Comparison of ENCODE assay signal across 12 cellular contexts in the genomic region with DNA sequence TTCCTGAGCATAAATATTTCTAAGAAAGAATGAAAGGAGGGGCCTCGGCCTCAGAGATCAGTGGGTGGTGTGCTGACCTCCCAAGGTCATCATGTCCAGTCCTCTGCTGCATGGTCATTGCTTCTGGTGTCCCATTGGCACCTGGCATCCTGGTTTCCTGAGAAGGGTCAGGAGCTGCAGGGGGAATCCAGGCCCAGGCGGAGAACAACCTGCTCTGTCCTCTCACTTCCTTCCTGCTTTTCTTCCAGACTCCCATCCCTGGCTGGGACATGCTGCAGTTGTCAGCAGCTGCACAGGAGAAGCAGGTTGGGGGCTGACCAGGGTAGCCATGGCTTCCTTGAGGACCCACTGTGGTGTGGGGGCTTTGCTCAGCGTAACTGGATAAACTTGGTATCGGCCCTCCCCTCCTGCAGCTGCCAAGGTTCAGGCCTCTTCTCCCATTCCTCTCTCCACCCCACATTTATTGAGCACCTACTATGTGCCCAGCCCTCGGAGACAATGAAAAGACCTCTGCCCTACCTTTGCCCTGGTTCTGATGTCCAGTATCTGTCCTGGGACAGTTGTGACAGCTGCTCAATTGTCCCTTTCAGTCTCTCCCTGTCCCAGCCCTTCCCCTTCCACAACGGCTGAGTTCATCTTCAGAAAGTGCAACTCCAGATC.
A peak's percentile ranks its signal among the peaks of the same experiment; 100 is the strongest.
DNase-seq lines count a peak whose midpoint lies in the region; ATAC-seq, FAIRE-seq and TF ChIP-seq lines count a peak whose summit lies in the region.
"Had no signal": no experiment of that assay in that cellular context is flagged by ENCODE, and none has a peak within 500 bp of the region (broad histone marks: within the 10 kb centered on the region; RNA-seq: fewer than 3 reads in every experiment).

No MANE protein-coding gene starts in this region.

- H3K27me3 ChIP-seq in GM23248 (replicated peaks; ENCODE audit: insufficient read depth), result no peaks in the 10 kb centered on the region
- no peaks in the 10 kb centered on the region for H3K27me3 ChIP-seq in right cardiac atrium (ENCODE audit: control insufficient read depth, insufficient read depth)
- no peaks in the 10 kb centered on the region for H3K27me3 ChIP-seq in gastrocnemius medialis
- no peaks in the 10 kb centered on the region for H3K27me3 ChIP-seq in brain microvascular endothelial cell (replicated peaks)

- peaks cover 39% of the 10 kb centered on the region for H3K27me3 Mint-ChIP-seq in stimulated activated naive CD8-positive, alpha-beta T cell treated with anti-CD3 and anti-CD28 coated beads, Interleukin-15, amount 100 ng/mL, for 72 hours

- no peaks in the 10 kb centered on the region for H3K79me2 ChIP-seq in GM23248 (ENCODE audit: insufficient read depth)

- H3F3A ChIP-seq in GM23248 (ENCODE audit: insufficient read depth), result no peaks in the 10 kb centered on the region

- 0 out of 2 replicates have a peak overlapping the region, but pooled peaks have one; percentile 27 for H3K9ac ChIP-seq in GM23248

- peak overlapping the region; percentile 24; the same call in 1 of the 2 replicates for H2AFZ ChIP-seq in GM23248

- WGBS in GM23248 (ENCODE audit: low coverage in 1 of 2, low lambda C conversion rate in 2 of 2, missing lambda C conversion rate in 2 of 2), 2 experiments, result 74 to 76% methylated on average over 6 of the region's 6 CpGs
- WGBS in right cardiac atrium, result 59% methylated on average over 6 of the region's 6 CpGs

- H3K27ac Mint-ChIP-seq in stimulated activated naive CD8-positive, alpha-beta T cell treated with anti-CD3 and anti-CD28 coated beads, Interleukin-15, amount 100 ng/mL, for 72 hours, result no peak overlapping the region

- no peaks in the 10 kb centered on the region for H4K20me1 ChIP-seq in GM23248 (ENCODE audit: insufficient read depth)

- H3K9me2 ChIP-seq in GM23248 (ENCODE audit: insufficient read depth), result no peaks in the 10 kb centered on the region

- peaks cover 58% of the 10 kb centered on the region for H3K4me1 Mint-ChIP-seq in stimulated activated naive CD8-positive, alpha-beta T cell treated with anti-CD3 and anti-CD28 coated beads, Interleukin-15, amount 100 ng/mL, for 72 hours

- H3K27ac ChIP-seq in GM23248, result peak overlapping the region; percentile 46
- H3K27ac ChIP-seq in angular gyrus (ENCODE audit: low read depth, low read length), result peak overlapping the region; percentile 74
- H3K27ac ChIP-seq in right cardiac atrium (ENCODE audit: low read length), result peak overlapping the region; percentile 83
- peak overlapping the region; percentile 67 to 82 (median 74) for H3K27ac ChIP-seq in gastrocnemius medialis
- no peak overlapping the region for H3K27ac ChIP-seq in brain microvascular endothelial cell

- intact Hi-C loops in right cardiac atrium (cut with DNase I), result no loop called here
- intact Hi-C loops in gastrocnemius medialis (cut with DNase I; ENCODE audit: low total_unique reads), result loop anchor here (5.0 kb wide), 1 partner anchor 89 kb away; no protein-coding TSS in a partner anchor

- H3K4me3 ChIP-seq in GM23248 (no peak overlapping the region), right cardiac atrium (ENCODE audit: low read length) (no peak overlapping the region), gastrocnemius medialis (peak overlapping the region in 1 of 4 donors; percentile 21), brain microvascular endothelial cell (ENCODE audit: low read depth, low read length) (no peak overlapping the region)

- H3K4me2 ChIP-seq in GM23248 (ENCODE audit: unreplicated experiment), result no peak overlapping the region

- H3K9me3 Mint-ChIP-seq in stimulated activated naive CD8-positive, alpha-beta T cell treated with anti-CD3 and anti-CD28 coated beads, Interleukin-15, amount 100 ng/mL, for 72 hours, result no peaks in the 10 kb centered on the region

- DNase-seq in GM23248 (no peak), right cardiac atrium (no peak), gastrocnemius medialis (no peak), D721Med (ENCODE audit: insufficient read length, low spot score) (no peak), brain microvascular endothelial cell (no peak)
- no peak for DNase-seq in stimulated activated naive CD8-positive, alpha-beta T cell treated with anti-CD3 and anti-CD28 coated beads, Interleukin-15, amount 100 ng/mL, for 72 hours
- DNase-seq: activated naive CD4-positive, alpha-beta T cell treated with anti-CD3 and anti-CD28 coated beads, Interleukin-2, amount 50 U/mL, for 16 hours; OCI-M1; stimulated activated CD4-positive, alpha-beta T cell treated with anti-CD3 and anti-CD28 coated beads, Interleukin-12 subunit alpha, Interleukin-12 subunit beta, amount 100 ng/mL, for 4 hours; stimulated activated CD8-positive, alpha-beta memory T cell treated with anti-CD3 and anti-CD28 coated beads, Interleukin-4, amount 100 ng/mL, for 48 hours had no signal

- H3K4me1 ChIP-seq in GM23248 (ENCODE audit: insufficient read depth) (peaks cover 12% of the 10 kb centered on the region), right cardiac atrium (ENCODE audit: control insufficient read depth, insufficient read depth, low read length) (peaks cover 18% of the 10 kb centered on the region), gastrocnemius medialis (peaks cover 23 to 25% of the 10 kb centered on the region in 2 donors)

- in situ Hi-C loops in GM23248 (cut with MboI), result no loop called here
- in situ Hi-C loops in gastrocnemius medialis (cut with MboI; ENCODE audit: low sequenced_read_pairs in 4 of 4), result no loop called here
- in situ Hi-C loops in brain microvascular endothelial cell (cut with HindIII; ENCODE audit: low pct_ligation_motif_present, low sequenced_read_pairs), result no loop called here

- H3K9me3 ChIP-seq in GM23248 (ENCODE audit: low read depth) (no peaks in the 10 kb centered on the region), right cardiac atrium (ENCODE audit: control insufficient read depth, low read length) (no peaks in the 10 kb centered on the region), gastrocnemius medialis (no peaks in the 10 kb centered on the region)

- no peak overlapping the region for H3K4me3 Mint-ChIP-seq in stimulated activated naive CD8-positive, alpha-beta T cell treated with anti-CD3 and anti-CD28 coated beads, Interleukin-15, amount 100 ng/mL, for 72 hours

- TF ChIP-seq POLR2A in gastrocnemius medialis (IDR thresholded peaks at IDR 0.05), result no peak

- ATAC-seq in right cardiac atrium, result no peak
- peak in 1 of 2 donors; percentile 15 for ATAC-seq in gastrocnemius medialis
- ATAC-seq in GM19455 (IDR thresholded peaks at IDR 0.05; ENCODE audit: unreplicated experiment), result no peak
- ATAC-seq in stimulated activated naive CD8-positive, alpha-beta T cell treated with anti-CD3 and anti-CD28 coated beads, Interleukin-15, amount 100 ng/mL, for 72 hours, result no peak

- no peak for TF ChIP-seq CTCF in gastrocnemius medialis (IDR thresholded peaks at IDR 0.05 in 4 of 5, conservative IDR thresholded peaks at IDR 0.05 in 1 of 5)
- no peak for TF ChIP-seq CTCF in D721Med (IDR thresholded peaks at IDR 0.05; ENCODE audit: insufficient read depth, missing control alignments)
- no peak for TF ChIP-seq CTCF in brain microvascular endothelial cell (IDR thresholded peaks at IDR 0.05; ENCODE audit: low read depth, low read length, missing control alignments)

- no peaks in the 10 kb centered on the region for H3K36me3 ChIP-seq in GM23248 (ENCODE audit: low read depth)
- H3K36me3 ChIP-seq in gastrocnemius medialis, result no peaks in the 10 kb centered on the region
- no peaks in the 10 kb centered on the region for H3K36me3 ChIP-seq in brain microvascular endothelial cell (replicated peaks)

- FAIRE-seq in D721Med (lab: Jason Lieb, UNC), result no peak
